In the genomic region with DNA sequence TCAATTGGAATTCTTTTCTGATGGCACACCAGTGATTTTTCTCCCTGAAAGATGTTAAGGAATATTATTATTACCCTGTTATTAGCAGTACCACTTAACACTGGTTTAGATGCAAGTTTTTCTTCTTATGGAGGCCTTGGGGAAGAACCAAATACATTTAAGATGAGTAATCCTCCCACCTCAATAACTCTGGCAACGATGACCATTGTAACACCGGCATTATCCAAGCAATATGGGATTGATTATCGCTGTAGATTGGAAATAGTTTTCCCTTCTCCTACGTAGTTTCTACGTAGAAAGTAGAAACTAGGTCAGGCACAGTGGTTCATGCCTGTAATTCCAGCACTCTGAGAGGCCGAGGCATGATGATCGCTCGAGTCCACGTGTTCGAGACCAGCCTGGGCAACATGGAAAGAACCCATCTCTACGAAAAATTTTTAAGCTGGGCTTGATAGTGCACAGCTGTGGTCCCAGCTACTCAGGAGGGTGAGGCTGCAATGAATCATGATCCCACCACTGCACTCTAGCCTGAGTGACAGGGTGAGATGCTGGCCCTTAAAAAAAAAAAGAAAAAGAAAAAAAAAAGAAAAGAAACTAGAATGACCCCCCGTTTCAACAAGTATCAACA, we compare ENCODE assay signal across 13 cellular contexts. TPM values are rescaled to one million over a fixed set of nuclear protein-coding genes. Genes with fewer than 3 reads are reported as not detected.
DNase-seq lines count a peak whose midpoint lies in the region; ATAC-seq and TF ChIP-seq lines count a peak whose summit lies in the region.
"Had no signal": no experiment of that assay in that cellular context is flagged by ENCODE, and none has a peak within 500 bp of the region (broad histone marks: within the 10 kb centered on the region; RNA-seq: fewer than 3 reads in every experiment).

No MANE protein-coding gene starts in this region.

- CTCF ChIA-PET in PC-3 (lab: Charles Lee), result no interaction called here

- peaks cover 62% of the 10 kb centered on the region for H3K79me2 ChIP-seq in PC-3 (ENCODE audit: low read length)

- H3K4me1 ChIP-seq in PC-3 (ENCODE audit: insufficient read depth, low read length), result peaks cover 21% of the 10 kb centered on the region
- peaks cover 92 to 98% of the 10 kb centered on the region in 2 experiments for H3K4me1 ChIP-seq in neutrophil (ENCODE audit: control insufficient read depth in 1 of 2, insufficient read depth in 1 of 2, low read depth in 1 of 2, low read length in 1 of 2)

- no peaks in the 10 kb centered on the region for H3K9me2 ChIP-seq in PC-3 (replicated peaks; ENCODE audit: low read length)

- intact Hi-C loops in PC-3 (cut with micrococcal nuclease), result no loop called here

- no peak overlapping the region for H3K4me3 ChIP-seq in PC-3 (ENCODE audit: low read length)
- H3K4me3 ChIP-seq in neutrophil (ENCODE audit: low read depth in 1 of 2, low read length in 1 of 2), result peak overlapping the region; percentile 14 to 20

- H3F3A ChIP-seq in PC-3 (ENCODE audit: low read length, unreplicated experiment), result no peaks in the 10 kb centered on the region

- H3K9ac ChIP-seq in PC-3 (ENCODE audit: low read length), result no peak overlapping the region

- no peak overlapping the region for H2AFZ ChIP-seq in PC-3 (ENCODE audit: low read length)

- H3K9me3 ChIP-seq in PC-3 (ENCODE audit: low read length) (no peaks in the 10 kb centered on the region), neutrophil (no peaks in the 10 kb centered on the region)

- no peaks in the 10 kb centered on the region for H3K36me3 ChIP-seq in PC-3 (ENCODE audit: low read depth, low read length)
- no peaks in the 10 kb centered on the region for H3K36me3 ChIP-seq in neutrophil

- ATAC-seq in PC-3, result no peak
- ATAC-seq: natural killer cell treated with Interleukin-12 subunit alpha and Interleukin-12 subunit beta and Interleukin-15 and Interleukin-18, amount 100 ng/mL, for 72 hours had no signal

- TF ChIP-seq CTCF in PC-3 (conservative IDR thresholded peaks at IDR 0.05; ENCODE audit: low read depth, low read length) (no peak), neutrophil (IDR thresholded peaks at IDR 0.05) (no peak)

- TSS peak; percentile 21 for BruUV-seq in PC-3 (replicated peaks; lab: Mats Ljungman, UMichigan)

- peak overlapping the region; percentile 57 for H3K4me2 ChIP-seq in PC-3 (ENCODE audit: low read length)

- H3K27me3 ChIP-seq in PC-3 (ENCODE audit: low read length) (no peaks in the 10 kb centered on the region), neutrophil (no peaks in the 10 kb centered on the region)

- H3K27ac ChIP-seq in PC-3 (ENCODE audit: low read length) (peak overlapping the region; percentile 26), neutrophil (peak overlapping the region; percentile 98)

- peaks cover 2% of the 10 kb centered on the region; the same call in 1 of the 2 replicates for H4K20me1 ChIP-seq in PC-3 (ENCODE audit: low read length)

- POLR2A ChIA-PET in PC-3 (lab: Charles Lee; ENCODE audit: unreplicated experiment), result no interaction called here

- peak; percentile 63 for DNase-seq in AG08396 (ENCODE audit: low spot score)
- peak; percentile 30 for DNase-seq in PC-3
- peak; percentile 58 for DNase-seq in dedifferentiated amniotic fluid mesenchymal stem cell (ENCODE audit: extremely low spot score)
- no peak for DNase-seq in islet precursor cell
- no peak for DNase-seq in central memory CD4-positive, alpha-beta T cell
- no peak for DNase-seq in stimulated activated naive CD4-positive, alpha-beta T cell (lab: John Stamatoyannopoulos, UW)
- no peak for DNase-seq in stimulated activated CD4-positive, alpha-beta T cell treated with anti-CD3 and anti-CD28 coated beads, Interleukin-2, amount 100 ng/mL, for 48 hours
- DNase-seq: amniotic stem cell, C1 segment of cervical spinal cord, NCI-H1417, T-helper 1 cell had no signal

RNA-seq across cellular contexts. Expression of a gene that starts 45.5 kb away (rescaled TPM):
- total RNA-seq in PC-3 (2014; rRNA removed), result 25.7 and 46.1 TPM in 2 replicates

Comparison
In these comparisons a context has a peak if more than half of its experiments do, and no peak if none do; other contexts are left out.
1. DNase-seq: peak in AG08396 (single experiment), PC-3 (single experiment) and dedifferentiated amniotic fluid mesenchymal stem cell (single experiment); none in islet precursor cell (single experiment), central memory CD4-positive, alpha-beta T cell (single experiment), stimulated activated naive CD4-positive, alpha-beta T cell (0 of 6) and stimulated activated CD4-positive, alpha-beta T cell treated with anti-CD3 and anti-CD28 coated beads, Interleukin-2, amount 100 ng/mL, for 48 hours (0 of 2).